29 cellular contexts compared by ENCODE assay signal in the genomic region with DNA sequence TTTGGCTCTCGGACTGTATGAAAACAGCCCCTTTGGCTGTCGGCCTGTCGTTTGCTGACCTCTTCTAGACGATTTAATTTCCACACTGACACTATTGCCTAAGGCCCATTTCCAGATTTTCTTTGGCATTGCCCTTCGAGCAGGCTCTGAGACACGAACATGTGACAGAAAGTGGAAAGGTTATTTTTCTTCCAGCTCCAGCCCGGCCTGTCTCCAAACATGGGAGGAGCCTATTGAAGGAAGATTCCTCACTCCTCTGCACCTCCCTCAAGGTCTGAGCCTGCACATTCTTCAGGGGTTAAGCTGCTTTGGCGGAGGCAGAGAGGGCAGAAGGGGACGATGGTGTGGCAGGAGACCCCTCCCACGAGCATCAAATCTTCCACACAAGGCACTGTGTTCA.
A peak's percentile ranks its signal among the peaks of the same experiment; 100 is the strongest.
DNase-seq lines count a peak whose midpoint lies in the region; ATAC-seq and TF ChIP-seq lines count a peak whose summit lies in the region.
"Had no signal": no experiment of that assay in that cellular context is flagged by ENCODE, and none has a peak within 500 bp of the region (broad histone marks: within the 10 kb centered on the region; RNA-seq: fewer than 3 reads in every experiment).

No MANE protein-coding gene starts in this region.

- POLR2A ChIA-PET in WTC11 (lab: Charles Lee), result no interaction called here

- H3K9me3 ChIP-seq in neural progenitor cell (ENCODE audit: low read depth), result no peaks in the 10 kb centered on the region
- H3K9me3 ChIP-seq: neutrophil, prostate gland had no signal

- no peak overlapping the region for H2AFZ ChIP-seq in neural progenitor cell (replicated peaks)

- H3K9ac ChIP-seq in neural progenitor cell, result no peak overlapping the region

- H3K4me1 Mint-ChIP-seq in WTC11 (peaks cover 28% of the 10 kb centered on the region), neural progenitor cell (peaks cover 3% of the 10 kb centered on the region)
- H3K4me1 Mint-ChIP-seq: T-cell had no signal

- no peaks in the 10 kb centered on the region for H3K27me3 ChIP-seq in neural progenitor cell
- H3K27me3 ChIP-seq: SJSA1 had no signal

- DNase-seq in ELF-1 (ENCODE audit: low read depth, low spot score) (peak; percentile 49), WTC11 (ENCODE audit: low spot score) (no peak), fibroblast of villous mesenchyme (ENCODE audit: low read depth) (peak; percentile 47), neural progenitor cell (ENCODE audit: low spot score) (peak; percentile 75), EL (no peak), Kasumi-1 (lab: John Stamatoyannopoulos, UW) (no peak)
- DNase-seq in activated T-cell treated with anti-CD3 and anti-CD28 coated beads, Interleukin-2, amount 50 U/mL, for 48 hours, result no peak
- DNase-seq: activated CD4-positive, alpha-beta memory T cell treated with anti-CD3 and anti-CD28 coated beads for 36 hours; activated CD4-positive, CD25-positive, alpha-beta regulatory T cell treated with anti-CD3 and anti-CD28 coated beads, Interleukin-2, amount 50 U/mL, for 72 hours; activated CD8-positive, alpha-beta memory T cell treated with anti-CD3 and anti-CD28 coated beads, Interleukin-2, amount 50 U/mL, for 4 hours; AML-193; anterior cingulate cortex; caudate nucleus; CD4-positive, alpha-beta T cell; head of caudate nucleus; NCI-H1092; NCI-H187; NCI-H526; stimulated activated CD4-positive, alpha-beta T cell treated with anti-CD3 and anti-CD28 coated beads, Interleukin-15, amount 100 ng/mL, for 24 hours; stimulated activated naive CD4-positive, alpha-beta T cell treated with Interleukin-2 at 50 U/mL for 16 hours; T-cell had no signal

- peaks cover 10% of the 10 kb centered on the region; the same call in 1 of the 2 replicates for H3K9me3 Mint-ChIP-seq in WTC11
- peaks cover 8% of the 10 kb centered on the region for H3K9me3 Mint-ChIP-seq in neural progenitor cell
- H3K9me3 Mint-ChIP-seq: activated naive CD4-positive, alpha-beta T cell treated with anti-CD3 and anti-CD28 coated beads, Interleukin-2, amount 50 U/mL, for 72 hours; dendritic cell treated with granulocyte-macrophage colony-stimulating factor and Interleukin-4, amounts not matched to agents 40 ng/mL and 50 ng/mL, for 4 days had no signal

- H3K4me3 Mint-ChIP-seq in WTC11 (no peak overlapping the region), neural progenitor cell (no peak overlapping the region)
- H3K4me3 Mint-ChIP-seq: activated CD4-positive, alpha-beta memory T cell treated with anti-CD3 and anti-CD28 coated beads for 36 hours; CD4-positive, alpha-beta T cell; dendritic cell treated with granulocyte-macrophage colony-stimulating factor and Interleukin-4, amounts not matched to agents 40 ng/mL and 50 ng/mL, for 4 days; T-cell had no signal

- CTCF ChIA-PET in WTC11 (lab: Charles Lee), result interaction anchor here (1.0 kb wide), 1 partner anchor 84 kb away, joined by 3 read pairs; no protein-coding TSS in a partner anchor

- no peak overlapping the region for H3K4me2 ChIP-seq in neural progenitor cell

- no peak overlapping the region for H3K27ac ChIP-seq in neural progenitor cell
- H3K27ac ChIP-seq: neutrophil, prostate gland, SJSA1, thoracic aorta had no signal

- H3K4me1 ChIP-seq in neural progenitor cell, result no peaks in the 10 kb centered on the region
- H3K4me1 ChIP-seq: prostate gland, SJSA1 had no signal

- peak overlapping the region; percentile 57 for H3K27ac Mint-ChIP-seq in WTC11
- H3K27ac Mint-ChIP-seq in neural progenitor cell, result no peak overlapping the region
- H3K27ac Mint-ChIP-seq: activated CD4-positive, alpha-beta memory T cell treated with anti-CD3 and anti-CD28 coated beads for 36 hours; activated T-helper 2 cell treated with anti-CD3 and anti-CD28 coated beads, Interferon-gamma antibody, Interleukin-2, Interleukin-4, amounts not matched to agents 10 μg/mL and 5 μg/mL and 100 μg/mL, durations not matched to agents 14 hours and 24 hours and 36 hours; CD4-positive, alpha-beta T cell; dendritic cell treated with granulocyte-macrophage colony-stimulating factor and Interleukin-4, amounts not matched to agents 40 ng/mL and 50 ng/mL, for 4 days; T-cell had no signal

- H3F3A ChIP-seq in neural progenitor cell (ENCODE audit: low read depth), result no peaks in the 10 kb centered on the region

- H3K36me3 ChIP-seq in neural progenitor cell, result no peaks in the 10 kb centered on the region
- H3K36me3 ChIP-seq: neutrophil, prostate gland, SJSA1, thoracic aorta had no signal

- peaks cover 2% of the 10 kb centered on the region; the same call in 1 of the 2 replicates for H3K27me3 Mint-ChIP-seq in WTC11 (ENCODE audit: low read depth)
- peaks cover 3% of the 10 kb centered on the region for H3K27me3 Mint-ChIP-seq in neural progenitor cell (ENCODE audit: insufficient read depth, low read depth)

- no peaks in the 10 kb centered on the region for H3K79me2 ChIP-seq in neural progenitor cell (ENCODE audit: low read depth)

- TF ChIP-seq CTCF in WTC11 (IDR thresholded peaks at IDR 0.05) (no peak), fibroblast of villous mesenchyme (IDR thresholded peaks at IDR 0.05; ENCODE audit: insufficient read depth, low read depth, low read length) (no peak), neural progenitor cell (IDR thresholded peaks at IDR 0.05) (no peak)

- no peaks in the 10 kb centered on the region for H4K20me1 ChIP-seq in neural progenitor cell (ENCODE audit: low read depth)

- peak; percentile 55 for ATAC-seq in WTC11
- no peak for ATAC-seq in HG02970 (IDR thresholded peaks at IDR 0.05; ENCODE audit: low FRiP score, unreplicated experiment)
- ATAC-seq: activated naive CD4-positive, alpha-beta T cell treated with anti-CD3 and anti-CD28 coated beads, Interleukin-2, amount 50 U/mL, for 72 hours; T-cell had no signal

- H3K4me3 ChIP-seq in fibroblast of villous mesenchyme (ENCODE audit: low read depth, low read length) (no peak overlapping the region), neural progenitor cell (no peak overlapping the region)
- H3K4me3 ChIP-seq: prostate gland, SJSA1, thoracic aorta had no signal

- H3K36me3 Mint-ChIP-seq in WTC11 (no peaks in the 10 kb centered on the region), neural progenitor cell (no peaks in the 10 kb centered on the region)
- H3K36me3 Mint-ChIP-seq: activated CD4-positive, alpha-beta memory T cell treated with anti-CD3 and anti-CD28 coated beads for 36 hours; activated naive CD4-positive, alpha-beta T cell treated with anti-CD3 and anti-CD28 coated beads, Interleukin-2, amount 50 U/mL, for 72 hours; T-cell had no signal

TF ChIP-seq in WTC11, 78 proteins besides CTCF, POLR2A, EP300 and RAD21 (continues in another document):
- TF ChIP-seq, protein P1, sequence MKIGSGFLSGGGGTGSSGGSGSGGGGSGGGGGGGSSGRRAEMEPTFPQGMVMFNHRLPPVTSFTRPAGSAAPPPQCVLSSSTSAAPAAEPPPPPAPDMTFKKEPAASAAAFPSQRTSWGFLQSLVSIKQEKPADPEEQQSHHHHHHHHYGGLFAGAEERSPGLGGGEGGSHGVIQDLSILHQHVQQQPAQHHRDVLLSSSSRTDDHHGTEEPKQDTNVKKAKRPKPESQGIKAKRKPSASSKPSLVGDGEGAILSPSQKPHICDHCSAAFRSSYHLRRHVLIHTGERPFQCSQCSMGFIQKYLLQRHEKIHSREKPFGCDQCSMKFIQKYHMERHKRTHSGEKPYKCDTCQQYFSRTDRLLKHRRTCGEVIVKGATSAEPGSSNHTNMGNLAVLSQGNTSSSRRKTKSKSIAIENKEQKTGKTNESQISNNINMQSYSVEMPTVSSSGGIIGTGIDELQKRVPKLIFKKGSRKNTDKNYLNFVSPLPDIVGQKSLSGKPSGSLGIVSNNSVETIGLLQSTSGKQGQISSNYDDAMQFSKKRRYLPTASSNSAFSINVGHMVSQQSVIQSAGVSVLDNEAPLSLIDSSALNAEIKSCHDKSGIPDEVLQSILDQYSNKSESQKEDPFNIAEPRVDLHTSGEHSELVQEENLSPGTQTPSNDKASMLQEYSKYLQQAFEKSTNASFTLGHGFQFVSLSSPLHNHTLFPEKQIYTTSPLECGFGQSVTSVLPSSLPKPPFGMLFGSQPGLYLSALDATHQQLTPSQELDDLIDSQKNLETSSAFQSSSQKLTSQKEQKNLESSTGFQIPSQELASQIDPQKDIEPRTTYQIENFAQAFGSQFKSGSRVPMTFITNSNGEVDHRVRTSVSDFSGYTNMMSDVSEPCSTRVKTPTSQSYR (CRISPR knock-in tag; IDR thresholded peaks at IDR 0.05), result no peak
- TF ChIP-seq FOXK1 (CRISPR knock-in tag; IDR thresholded peaks at IDR 0.05) (no peak), ATF1 (CRISPR knock-in tag; IDR thresholded peaks at IDR 0.05) (no peak), ZNF396 (CRISPR knock-in tag; IDR thresholded peaks at IDR 0.05; ENCODE audit: borderline replicate concordance) (no peak), SMAD4 (CRISPR knock-in tag; IDR thresholded peaks at IDR 0.05) (no peak), ZNF671 (CRISPR knock-in tag; IDR thresholded peaks at IDR 0.05) (no peak), SMAD3 (CRISPR knock-in tag; IDR thresholded peaks at IDR 0.05; ENCODE audit: borderline replicate concordance) (no peak), JAZF1 (CRISPR knock-in tag; IDR thresholded peaks at IDR 0.05) (no peak), SOX15 (CRISPR knock-in tag; IDR thresholded peaks at IDR 0.05) (no peak)
- TF ChIP-seq, protein P2, sequence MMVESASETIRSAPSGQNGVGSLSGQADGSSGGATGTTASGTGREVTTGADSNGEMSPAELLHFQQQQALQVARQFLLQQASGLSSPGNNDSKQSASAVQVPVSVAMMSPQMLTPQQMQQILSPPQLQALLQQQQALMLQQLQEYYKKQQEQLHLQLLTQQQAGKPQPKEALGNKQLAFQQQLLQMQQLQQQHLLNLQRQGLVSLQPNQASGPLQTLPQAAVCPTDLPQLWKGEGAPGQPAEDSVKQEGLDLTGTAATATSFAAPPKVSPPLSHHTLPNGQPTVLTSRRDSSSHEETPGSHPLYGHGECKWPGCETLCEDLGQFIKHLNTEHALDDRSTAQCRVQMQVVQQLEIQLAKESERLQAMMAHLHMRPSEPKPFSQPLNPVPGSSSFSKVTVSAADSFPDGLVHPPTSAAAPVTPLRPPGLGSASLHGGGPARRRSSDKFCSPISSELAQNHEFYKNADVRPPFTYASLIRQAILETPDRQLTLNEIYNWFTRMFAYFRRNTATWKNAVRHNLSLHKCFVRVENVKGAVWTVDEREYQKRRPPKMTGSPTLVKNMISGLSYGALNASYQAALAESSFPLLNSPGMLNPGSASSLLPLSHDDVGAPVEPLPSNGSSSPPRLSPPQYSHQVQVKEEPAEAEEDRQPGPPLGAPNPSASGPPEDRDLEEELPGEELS (CRISPR knock-in tag; IDR thresholded peaks at IDR 0.05), result no peak
- TF ChIP-seq, protein P3, sequence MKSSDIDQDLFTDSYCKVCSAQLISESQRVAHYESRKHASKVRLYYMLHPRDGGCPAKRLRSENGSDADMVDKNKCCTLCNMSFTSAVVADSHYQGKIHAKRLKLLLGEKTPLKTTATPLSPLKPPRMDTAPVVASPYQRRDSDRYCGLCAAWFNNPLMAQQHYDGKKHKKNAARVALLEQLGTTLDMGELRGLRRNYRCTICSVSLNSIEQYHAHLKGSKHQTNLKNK (CRISPR knock-in tag; IDR thresholded peaks at IDR 0.05), result no peak

Comparison
In these comparisons a context has a peak if more than half of its experiments do, and no peak if none do; other contexts are left out.
1. DNase-seq: peak in ELF-1 (single experiment), fibroblast of villous mesenchyme (single experiment) and neural progenitor cell (single experiment); none in WTC11 (single experiment), EL (single experiment), Kasumi-1 (0 of 2) and activated T-cell treated with anti-CD3 and anti-CD28 coated beads, Interleukin-2, amount 50 U/mL, for 48 hours (0 of 2).